Comparison of ENCODE assay signal across 13 cellular contexts in genomic region chr15:66133247-66133646, GRCh38.
DNase-seq lines count a peak whose midpoint lies in the region; TF ChIP-seq lines count a peak whose summit lies in the region.
"Had no signal": no experiment of that assay in that cellular context is flagged by ENCODE, and none has a peak within 500 bp of the region (broad histone marks: within the 10 kb centered on the region; RNA-seq: fewer than 3 reads in every experiment).

No MANE protein-coding gene starts in this region.

- H3K27me3 ChIP-seq in testis = no peaks in the 10 kb centered on the region
- no peaks in the 10 kb centered on the region for H3K27me3 ChIP-seq in CD4-positive, alpha-beta memory T cell (ENCODE audit: insufficient read depth, low read length)
- H3K27me3 ChIP-seq: BLaER1 had no signal

- H3K27ac Mint-ChIP-seq in CD4-positive, alpha-beta memory T cell = no peak overlapping the region

- no peak overlapping the region for H3K4me3 Mint-ChIP-seq in CD4-positive, alpha-beta memory T cell

- no peaks in the 10 kb centered on the region for H3K9me3 ChIP-seq in testis
- H3K9me3 ChIP-seq in CD4-positive, alpha-beta memory T cell (ENCODE audit: control insufficient read depth in 1 of 2, low read length in 2 of 2) = no peaks in the 10 kb centered on the region
- H3K9me3 ChIP-seq: BLaER1 had no signal

- no peaks in the 10 kb centered on the region for H3K36me3 ChIP-seq in testis (ENCODE audit: low read depth, missing control alignments)
- no peaks in the 10 kb centered on the region for H3K36me3 ChIP-seq in CD4-positive, alpha-beta memory T cell (ENCODE audit: insufficient read depth, low read length)
- H3K36me3 ChIP-seq: BLaER1 had no signal

- intact Hi-C loops in testis (cut with DNase I; ENCODE audit: low total_unique reads) = no loop called here
- intact Hi-C loops in CD4-positive, alpha-beta memory T cell (cut with micrococcal nuclease) = no loop called here

- H3K27me3 Mint-ChIP-seq in CD4-positive, alpha-beta memory T cell = peaks cover 3% of the 10 kb centered on the region in 2 donors

- DNase-seq in anterior cingulate cortex (lab: John Stamatoyannopoulos, UW) (peak in 55 of 58 donors; percentile 20 to 93 (median 65)), hippocampal formation (lab: John Stamatoyannopoulos, UW) (peak; percentile 69 to 84), occipital lobe (lab: John Stamatoyannopoulos, UW) (peak; percentile 74), testis (peak; percentile 57), SHP77 (lab: John Stamatoyannopoulos, UW) (no peak)
- DNase-seq in activated naive CD4-positive, alpha-beta T cell treated with anti-CD3 and anti-CD28 coated beads, Interleukin-2, amount 50 U/mL, for 16 hours = no peak
- DNase-seq in CD4-positive, alpha-beta memory T cell = no peak
- DNase-seq: Karpas-422, MM.1S, NCI-H1417 treated with DMSO at 0.1 percent for 48 hours, NCI-H2029, NCI-H510A had no signal

- CTCF ChIA-PET in CD4-positive, alpha-beta memory T cell (lab: Charles Lee; ENCODE audit: partially characterized antibody) = no interaction called here

- peak overlapping the region in 1 of 2 donors; percentile 8 for H3K27ac ChIP-seq in testis
- no peak overlapping the region for H3K27ac ChIP-seq in CD4-positive, alpha-beta memory T cell (ENCODE audit: low read depth, low read length)
- H3K27ac ChIP-seq: BLaER1 had no signal

- TF ChIP-seq POLR2A in testis (IDR thresholded peaks at IDR 0.05) = no peak

- POLR2A ChIA-PET in CD4-positive, alpha-beta memory T cell (lab: Charles Lee; ENCODE audit: partially characterized antibody) = no interaction called here

- peaks cover 7 to 19% (median 11%) of the 10 kb centered on the region in 4 donors for H3K4me1 Mint-ChIP-seq in CD4-positive, alpha-beta memory T cell

- no peaks in the 10 kb centered on the region for H3K9me3 Mint-ChIP-seq in CD4-positive, alpha-beta memory T cell

- H3K4me3 ChIP-seq in testis = no peak overlapping the region
- no peak overlapping the region for H3K4me3 ChIP-seq in CD4-positive, alpha-beta memory T cell (ENCODE audit: low read length in 2 of 2)
- H3K4me3 ChIP-seq: BLaER1 had no signal

- H3K4me1 ChIP-seq in testis = peaks cover 16% of the 10 kb centered on the region
- no peaks in the 10 kb centered on the region for H3K4me1 ChIP-seq in CD4-positive, alpha-beta memory T cell (ENCODE audit: insufficient read depth, low read length)

- no peaks in the 10 kb centered on the region for H3K36me3 Mint-ChIP-seq in CD4-positive, alpha-beta memory T cell

- TF ChIP-seq CTCF in testis (IDR thresholded peaks at IDR 0.05) = no peak

- 15 to 53% methylated on average over 6 of the region's 6 CpGs for WGBS in testis, 2 donors

Comparison
In these comparisons a context has a peak if more than half of its experiments do, and no peak if none do; other contexts are left out.
1. DNase-seq: peak in anterior cingulate cortex (55 of 58), hippocampal formation (2 of 2), occipital lobe (single experiment) and testis (single experiment); none in activated naive CD4-positive, alpha-beta T cell treated with anti-CD3 and anti-CD28 coated beads, Interleukin-2, amount 50 U/mL, for 16 hours (single experiment), CD4-positive, alpha-beta memory T cell (0 of 5) and SHP77 (0 of 2).